ENCODE assay signal across 11 cellular contexts in the genomic region with DNA sequence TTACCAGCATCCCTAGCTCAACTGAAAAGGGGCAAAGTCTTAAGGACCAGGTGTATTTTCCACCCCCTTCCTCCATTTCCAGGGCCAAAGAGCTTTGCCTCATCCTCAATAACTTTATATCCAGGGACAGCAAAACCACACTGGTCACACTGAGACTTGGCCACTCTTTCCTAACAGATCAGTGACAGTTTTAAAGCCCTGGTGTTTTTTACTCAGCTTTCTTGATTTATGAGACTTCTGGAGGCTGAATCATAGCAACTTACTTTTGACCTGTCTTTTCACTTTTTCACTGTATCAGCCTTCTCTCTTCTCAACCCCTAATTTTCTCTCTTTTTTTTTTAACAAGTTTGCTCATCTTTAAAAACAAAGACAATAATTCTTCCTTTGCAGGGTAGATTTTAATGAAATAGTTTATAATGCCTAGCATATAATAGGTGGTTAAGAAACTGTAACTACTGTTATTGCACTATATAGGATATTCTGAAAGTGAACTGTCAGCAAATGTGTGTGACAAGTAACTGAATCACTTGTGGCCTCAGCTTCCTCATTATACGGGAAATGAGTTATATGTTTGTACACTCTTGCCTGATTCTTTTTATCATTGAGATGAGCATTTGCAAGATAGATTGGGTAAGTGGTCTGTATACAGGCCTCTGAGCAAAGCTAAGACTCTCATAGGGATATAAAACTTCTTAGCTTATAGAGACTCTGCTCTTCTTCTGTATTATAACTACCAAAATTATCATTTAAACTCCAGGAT. TPM values are rescaled to one million over a fixed set of nuclear protein-coding genes. Genes with fewer than 3 reads are reported as not detected.
DNase-seq lines count a peak whose midpoint lies in the region; ATAC-seq and TF ChIP-seq lines count a peak whose summit lies in the region.
"Had no signal": no experiment of that assay in that cellular context is flagged by ENCODE, and none has a peak within 500 bp of the region (broad histone marks: within the 10 kb centered on the region; RNA-seq: fewer than 3 reads in every experiment).

No MANE protein-coding gene starts in this region.

- H3K4me1 Mint-ChIP-seq in CD8-positive, alpha-beta T cell (ENCODE audit: low read depth): peaks cover 11% of the 10 kb centered on the region
- H3K4me1 Mint-ChIP-seq in effector memory CD8-positive, alpha-beta T cell (ENCODE audit: low read depth in 2 of 2): no peaks in the 10 kb centered on the region

- H3F3A ChIP-seq in Loucy (ENCODE audit: low read depth): peaks cover 19% of the 10 kb centered on the region; the same call in 1 of the 2 replicates

- DNase-seq in CD1c-positive myeloid dendritic cell (ENCODE audit: extremely low spot score): peak; percentile 74
- DNase-seq in dermis blood vessel endothelial cell: peak; percentile 35
- no peak for DNase-seq in NCI-H1105 treated with DMSO at 0.1 percent for 48 hours (lab: John Stamatoyannopoulos, UW)
- DNase-seq in CD8-positive, alpha-beta T cell: no peak
- no peak for DNase-seq in effector memory CD8-positive, alpha-beta T cell
- no peak for DNase-seq in effector CD4-positive, alpha-beta T cell
- DNase-seq: NCI-H446 treated with DMSO at 0.1 percent for 48 hours; stimulated activated CD4-positive, alpha-beta T cell treated with anti-CD3 and anti-CD28 coated beads, Interleukin-2, amount 100 ng/mL, for 48 hours had no signal

- H3K9me3 ChIP-seq in Loucy (ENCODE audit: insufficient read depth, low read depth, low read length): no peaks in the 10 kb centered on the region
- no peaks in the 10 kb centered on the region for H3K9me3 ChIP-seq in CD8-positive, alpha-beta T cell (ENCODE audit: low read length)

- TF ChIP-seq CTCF in Loucy (conservative IDR thresholded peaks at IDR 0.05; ENCODE audit: low read length): no peak
- no peak for TF ChIP-seq CTCF in CD8-positive, alpha-beta T cell (IDR thresholded peaks at IDR 0.05)

- H3K4me2 ChIP-seq in Loucy (ENCODE audit: low read depth, low read length, poor library complexity, severe bottlenecking): peak overlapping the region; percentile 53

- no peak overlapping the region for H3K27ac Mint-ChIP-seq in CD8-positive, alpha-beta T cell
- H3K27ac Mint-ChIP-seq in effector memory CD8-positive, alpha-beta T cell: no peak overlapping the region

- no peak overlapping the region for H3K4me3 Mint-ChIP-seq in CD8-positive, alpha-beta T cell
- H3K4me3 Mint-ChIP-seq in effector memory CD8-positive, alpha-beta T cell: no peak overlapping the region

- H3K9me3 Mint-ChIP-seq in CD8-positive, alpha-beta T cell: no peaks in the 10 kb centered on the region
- no peaks in the 10 kb centered on the region for H3K9me3 Mint-ChIP-seq in effector memory CD8-positive, alpha-beta T cell

- H2AFZ ChIP-seq in Loucy (ENCODE audit: low read length): peak overlapping the region; percentile 20; the same call in 1 of the 2 replicates

- POLR2A ChIA-PET in CD8-positive, alpha-beta T cell (lab: Charles Lee): interaction anchor here (1.0 kb wide), 1 partner anchor 12 kb away, joined by 3 read pairs; no protein-coding TSS in a partner anchor

- peak overlapping the region; percentile 53 for H3K9ac ChIP-seq in Loucy (ENCODE audit: low read depth, low read length, poor library complexity, severe bottlenecking)

- H3K27me3 ChIP-seq in Loucy (ENCODE audit: insufficient read depth, low read length, poor library complexity, severe bottlenecking): no peaks in the 10 kb centered on the region
- no peaks in the 10 kb centered on the region for H3K27me3 ChIP-seq in CD8-positive, alpha-beta T cell (ENCODE audit: insufficient read depth, low read length)

- H3K9me2 ChIP-seq in Loucy (replicated peaks; ENCODE audit: low read depth, low read length): no peaks in the 10 kb centered on the region

- no peaks in the 10 kb centered on the region for H3K79me2 ChIP-seq in Loucy (ENCODE audit: insufficient read depth, low read length)

- H3K36me3 Mint-ChIP-seq in CD8-positive, alpha-beta T cell: no peaks in the 10 kb centered on the region
- no peaks in the 10 kb centered on the region for H3K36me3 Mint-ChIP-seq in effector memory CD8-positive, alpha-beta T cell (ENCODE audit: insufficient read depth)

- no peaks in the 10 kb centered on the region for H3K36me3 ChIP-seq in Loucy (ENCODE audit: insufficient read depth, low read length)
- H3K36me3 ChIP-seq in CD8-positive, alpha-beta T cell (ENCODE audit: insufficient read depth, low read length): no peaks in the 10 kb centered on the region

- peaks cover 2% of the 10 kb centered on the region for H3K27me3 Mint-ChIP-seq in CD8-positive, alpha-beta T cell (ENCODE audit: low read depth)
- peaks cover 21% of the 10 kb centered on the region in 2 donors for H3K27me3 Mint-ChIP-seq in effector memory CD8-positive, alpha-beta T cell

- CTCF ChIA-PET in CD8-positive, alpha-beta T cell (lab: Charles Lee): interaction anchor here (0.6 kb wide), 1 partner anchor 479 kb away, joined by 4 read pairs; no protein-coding TSS in a partner anchor

- H3K4me3 ChIP-seq in Loucy (ENCODE audit: low read length, poor library complexity, severe bottlenecking): peak overlapping the region; percentile 37
- H3K4me3 ChIP-seq in CD8-positive, alpha-beta T cell (ENCODE audit: low read depth, low read length): no peak overlapping the region

- no peaks in the 10 kb centered on the region for H4K20me1 ChIP-seq in Loucy (ENCODE audit: insufficient read depth, low read length, poor library complexity, severe bottlenecking)

- intact Hi-C loops in CD8-positive, alpha-beta T cell (cut with DNase I, micrococcal nuclease): no loop called here

- ATAC-seq in GM21367 (IDR thresholded peaks at IDR 0.05; ENCODE audit: unreplicated experiment): peak; percentile 64
- ATAC-seq in CD8-positive, alpha-beta T cell: no peak
- no peak for ATAC-seq in effector memory CD8-positive, alpha-beta T cell (replicated peaks)

- peaks cover 51% of the 10 kb centered on the region for H3K4me1 ChIP-seq in Loucy (ENCODE audit: insufficient read depth, low read length, poor library complexity, severe bottlenecking)
- no peaks in the 10 kb centered on the region for H3K4me1 ChIP-seq in CD8-positive, alpha-beta T cell (ENCODE audit: insufficient read depth, low read length)

- no peak overlapping the region for H3K27ac ChIP-seq in CD8-positive, alpha-beta T cell (ENCODE audit: low read depth, low read length)

RNA-seq across cellular contexts. Expression of gene DYNLT5, which starts 19.7 kb away (rescaled TPM):
- 1.1 and 3.9 TPM in 2 replicates for total RNA-seq in dermis blood vessel endothelial cell
- total RNA-seq in CD8-positive, alpha-beta T cell: not detected
- total RNA-seq: G401 had no signal

Comparison
In these comparisons a context has a peak if more than half of its experiments do, and no peak if none do; other contexts are left out.
1. DNase-seq: peak in CD1c-positive myeloid dendritic cell (single experiment) and dermis blood vessel endothelial cell (single experiment); none in NCI-H1105 treated with DMSO at 0.1 percent for 48 hours (single experiment), CD8-positive, alpha-beta T cell (0 of 7), effector memory CD8-positive, alpha-beta T cell (0 of 3) and effector CD4-positive, alpha-beta T cell (single experiment).